In the genomic region with DNA sequence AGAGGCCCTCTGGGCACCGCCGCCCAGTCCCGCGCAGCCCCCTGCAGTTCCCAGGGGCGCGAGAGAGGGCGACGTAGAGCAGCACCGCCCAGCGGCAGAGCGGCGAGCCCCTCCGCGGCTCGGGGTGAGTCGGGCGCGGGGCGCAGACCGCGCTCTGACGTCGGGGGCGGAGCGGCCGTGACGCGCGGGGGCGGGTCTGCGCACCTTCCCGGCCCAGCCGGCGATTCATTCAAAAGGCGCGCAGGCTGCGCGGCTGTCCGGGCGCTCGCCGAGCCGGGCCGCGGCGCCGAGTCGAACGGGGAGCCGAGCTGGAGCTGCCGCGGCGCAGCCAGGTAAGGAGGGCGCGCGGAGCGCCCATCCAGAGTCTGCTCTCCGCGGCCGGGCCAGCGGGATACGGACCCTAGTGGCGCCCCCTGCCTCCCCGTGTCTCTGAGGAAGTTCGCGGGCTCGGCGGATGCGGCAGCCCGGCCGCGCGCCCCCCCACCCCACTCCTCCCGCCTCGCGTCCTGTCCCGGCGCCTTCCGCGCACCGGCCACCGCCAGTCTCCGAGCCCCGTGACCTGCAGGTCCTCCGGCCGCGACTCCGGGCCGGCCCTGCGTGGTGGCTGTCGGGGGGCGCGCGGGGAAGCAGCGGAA, we compare ENCODE assay signal across 1 cellular context.
TF ChIP-seq lines count a peak whose summit lies in the region.

A gene with protein sequence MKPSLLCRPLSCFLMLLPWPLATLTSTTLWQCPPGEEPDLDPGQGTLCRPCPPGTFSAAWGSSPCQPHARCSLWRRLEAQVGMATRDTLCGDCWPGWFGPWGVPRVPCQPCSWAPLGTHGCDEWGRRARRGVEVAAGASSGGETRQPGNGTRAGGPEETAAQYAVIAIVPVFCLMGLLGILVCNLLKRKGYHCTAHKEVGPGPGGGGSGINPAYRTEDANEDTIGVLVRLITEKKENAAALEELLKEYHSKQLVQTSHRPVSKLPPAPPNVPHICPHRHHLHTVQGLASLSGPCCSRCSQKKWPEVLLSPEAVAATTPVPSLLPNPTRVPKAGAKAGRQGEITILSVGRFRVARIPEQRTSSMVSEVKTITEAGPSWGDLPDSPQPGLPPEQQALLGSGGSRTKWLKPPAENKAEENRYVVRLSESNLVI (plus strand): TSS at position 232 of the 635 bp plus-strand sequence. CDS start 12,738 bp downstream, outside the sequence.

TF ChIP-seq in A549, 52 proteins besides CTCF, POLR2A, EP300 and RAD21 (continued from another document):
- TF ChIP-seq, protein P1, sequence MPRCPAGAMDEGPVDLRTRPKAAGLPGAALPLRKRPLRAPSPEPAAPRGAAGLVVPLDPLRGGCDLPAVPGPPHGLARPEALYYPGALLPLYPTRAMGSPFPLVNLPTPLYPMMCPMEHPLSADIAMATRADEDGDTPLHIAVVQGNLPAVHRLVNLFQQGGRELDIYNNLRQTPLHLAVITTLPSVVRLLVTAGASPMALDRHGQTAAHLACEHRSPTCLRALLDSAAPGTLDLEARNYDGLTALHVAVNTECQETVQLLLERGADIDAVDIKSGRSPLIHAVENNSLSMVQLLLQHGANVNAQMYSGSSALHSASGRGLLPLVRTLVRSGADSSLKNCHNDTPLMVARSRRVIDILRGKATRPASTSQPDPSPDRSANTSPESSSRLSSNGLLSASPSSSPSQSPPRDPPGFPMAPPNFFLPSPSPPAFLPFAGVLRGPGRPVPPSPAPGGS (IDR thresholded peaks at IDR 0.05) = peak; percentile 82; the same call in 2 of the 3 replicates
- TF ChIP-seq NR3C1 (IDR thresholded peaks at IDR 0.05) (no peak), PHF8 (IDR thresholded peaks at IDR 0.05; ENCODE audit: borderline replicate concordance, low read depth) (peak; percentile 88), JUN (IDR thresholded peaks at IDR 0.05) (peak; percentile 71 to 80; a peak in 4 of 5 replicates), HOXB13 (CRISPR knock-in tag; IDR thresholded peaks at IDR 0.05; ENCODE audit: low read depth) (no peak), RCOR1 (IDR thresholded peaks at IDR 0.05; ENCODE audit: low read depth, low read length) (no peak), FOXS1 (CRISPR knock-in tag; IDR thresholded peaks at IDR 0.05) (no peak), JUNB (IDR thresholded peaks at IDR 0.05) (no peak), CHD2 (IDR thresholded peaks at IDR 0.05; ENCODE audit: low read length, partially characterized antibody) (no peak), TP53 (CRISPR knock-in tag; IDR thresholded peaks at IDR 0.05) (no peak), POLR2AphosphoS2 (conservative IDR thresholded peaks at IDR 0.05; ENCODE audit: low read length) (no peak), GATA3 (IDR thresholded peaks at IDR 0.05; ENCODE audit: borderline replicate concordance) (0 out of 2 replicates have a peak, but pooled peaks have one; percentile 26), ZFP36 (IDR thresholded peaks at IDR 0.05; ENCODE audit: borderline replicate concordance, partially characterized antibody) (no peak), HDAC2 (IDR thresholded peaks at IDR 0.05) (no peak), CHD4 (IDR thresholded peaks at IDR 0.05; ENCODE audit: borderline replicate concordance) (no peak), KDM5A (IDR thresholded peaks at IDR 0.05) (no peak), RFX5 (IDR thresholded peaks at IDR 0.05) (no peak), SREBF2 (IDR thresholded peaks at IDR 0.05) (no peak), FOSL2 (IDR thresholded peaks at IDR 0.05) (no peak), FOSL2 (CRISPR knock-in tag; IDR thresholded peaks at IDR 0.05) (peak; percentile 73)
- TF ChIP-seq, protein P2, sequence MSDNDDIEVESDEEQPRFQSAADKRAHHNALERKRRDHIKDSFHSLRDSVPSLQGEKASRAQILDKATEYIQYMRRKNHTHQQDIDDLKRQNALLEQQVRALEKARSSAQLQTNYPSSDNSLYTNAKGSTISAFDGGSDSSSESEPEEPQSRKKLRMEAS (IDR thresholded peaks at IDR 0.05) = peak; percentile 49; the same call in 1 of the 2 replicates
- TF ChIP-seq, protein P3, sequence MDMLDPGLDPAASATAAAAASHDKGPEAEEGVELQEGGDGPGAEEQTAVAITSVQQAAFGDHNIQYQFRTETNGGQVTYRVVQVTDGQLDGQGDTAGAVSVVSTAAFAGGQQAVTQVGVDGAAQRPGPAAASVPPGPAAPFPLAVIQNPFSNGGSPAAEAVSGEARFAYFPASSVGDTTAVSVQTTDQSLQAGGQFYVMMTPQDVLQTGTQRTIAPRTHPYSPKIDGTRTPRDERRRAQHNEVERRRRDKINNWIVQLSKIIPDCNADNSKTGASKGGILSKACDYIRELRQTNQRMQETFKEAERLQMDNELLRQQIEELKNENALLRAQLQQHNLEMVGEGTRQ (IDR thresholded peaks at IDR 0.05) = no peak
- TF ChIP-seq, protein P4, sequence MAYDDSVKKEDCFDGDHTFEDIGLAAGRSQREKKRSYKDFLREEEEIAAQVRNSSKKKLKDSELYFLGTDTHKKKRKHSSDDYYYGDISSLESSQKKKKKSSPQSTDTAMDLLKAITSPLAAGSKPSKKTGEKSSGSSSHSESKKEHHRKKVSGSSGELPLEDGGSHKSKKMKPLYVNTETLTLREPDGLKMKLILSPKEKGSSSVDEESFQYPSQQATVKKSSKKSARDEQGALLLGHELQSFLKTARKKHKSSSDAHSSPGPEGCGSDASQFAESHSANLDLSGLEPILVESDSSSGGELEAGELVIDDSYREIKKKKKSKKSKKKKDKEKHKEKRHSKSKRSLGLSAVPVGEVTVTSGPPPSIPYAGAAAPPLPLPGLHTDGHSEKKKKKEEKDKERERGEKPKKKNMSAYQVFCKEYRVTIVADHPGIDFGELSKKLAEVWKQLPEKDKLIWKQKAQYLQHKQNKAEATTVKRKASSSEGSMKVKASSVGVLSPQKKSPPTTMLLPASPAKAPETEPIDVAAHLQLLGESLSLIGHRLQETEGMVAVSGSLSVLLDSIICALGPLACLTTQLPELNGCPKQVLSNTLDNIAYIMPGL (CRISPR knock-in tag; IDR thresholded peaks at IDR 0.05; ENCODE audit: borderline replicate concordance) = peak; percentile 58; the same call in 1 of the 2 replicates
- TF ChIP-seq, protein P5, sequence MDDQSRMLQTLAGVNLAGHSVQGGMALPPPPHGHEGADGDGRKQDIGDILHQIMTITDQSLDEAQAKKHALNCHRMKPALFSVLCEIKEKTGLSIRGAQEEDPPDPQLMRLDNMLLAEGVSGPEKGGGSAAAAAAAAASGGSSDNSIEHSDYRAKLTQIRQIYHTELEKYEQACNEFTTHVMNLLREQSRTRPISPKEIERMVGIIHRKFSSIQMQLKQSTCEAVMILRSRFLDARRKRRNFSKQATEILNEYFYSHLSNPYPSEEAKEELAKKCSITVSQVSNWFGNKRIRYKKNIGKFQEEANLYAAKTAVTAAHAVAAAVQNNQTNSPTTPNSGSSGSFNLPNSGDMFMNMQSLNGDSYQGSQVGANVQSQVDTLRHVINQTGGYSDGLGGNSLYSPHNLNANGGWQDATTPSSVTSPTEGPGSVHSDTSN (IDR thresholded peaks at IDR 0.05) = 0 out of 2 replicates have a peak, but pooled peaks have one; percentile 46
